ENCODE assay signal across 10 cellular contexts in genomic region chr1:204128464-204128963, GRCh38. TPM values are rescaled to one million over a fixed set of nuclear protein-coding genes. Genes with fewer than 3 reads are reported as not detected.
A peak's percentile ranks its signal among the peaks of the same experiment; 100 is the strongest.
DNase-seq lines count a peak whose midpoint lies in the region; ATAC-seq and TF ChIP-seq lines count a peak whose summit lies in the region.
"Had no signal": no experiment of that assay in that cellular context is flagged by ENCODE, and none has a peak within 500 bp of the region (broad histone marks: within the 10 kb centered on the region; RNA-seq: fewer than 3 reads in every experiment).

No MANE protein-coding gene starts in this region.

- H3K36me3 Mint-ChIP-seq in memory B cell (no peaks in the 10 kb centered on the region), CD14-positive monocyte (no peaks in the 10 kb centered on the region)
- no peaks in the 10 kb centered on the region for H3K36me3 Mint-ChIP-seq in CD4-positive, alpha-beta memory T cell

- no peaks in the 10 kb centered on the region for H4K20me1 ChIP-seq in HCT116 (ENCODE audit: insufficient read depth)

- H3K27me3 ChIP-seq in HCT116 (ENCODE audit: insufficient read depth, low read length): no peaks in the 10 kb centered on the region
- H3K27me3 ChIP-seq in adipocyte (replicated peaks; ENCODE audit: control insufficient read depth, insufficient read depth, low read length): no peaks in the 10 kb centered on the region
- H3K27me3 ChIP-seq in CD4-positive, alpha-beta memory T cell (ENCODE audit: insufficient read depth, low read length): no peaks in the 10 kb centered on the region

- no peak for TF ChIP-seq RAD21 in HCT116 (IDR thresholded peaks at IDR 0.05; ENCODE audit: low read depth)

- no peaks in the 10 kb centered on the region for H3K9me3 Mint-ChIP-seq in memory B cell
- no peaks in the 10 kb centered on the region for H3K9me3 Mint-ChIP-seq in CD14-positive monocyte
- H3K9me3 Mint-ChIP-seq in CD4-positive, alpha-beta memory T cell: peaks cover 0 to 3% (median 0%) of the 10 kb centered on the region in 8 donors
- H3K9me3 Mint-ChIP-seq: activated naive CD8-positive, alpha-beta T cell treated with anti-CD3 and anti-CD28 coated beads, Interleukin-2, amount 50 U/mL, for 24 hours had no signal

- H3K9ac ChIP-seq in HCT116 (ENCODE audit: low read length) (no peak overlapping the region), adipocyte (ENCODE audit: low read length) (peak overlapping the region; percentile 13)

- no peak overlapping the region for H2AFZ ChIP-seq in HCT116 (ENCODE audit: low read depth, low read length, poor library complexity, severe bottlenecking)

- H3K4me1 ChIP-seq in HCT116 (ENCODE audit: control insufficient read depth in 1 of 2, insufficient read depth in 2 of 2, low read length in 2 of 2): peaks cover 21 to 45% of the 10 kb centered on the region in 2 experiments
- peaks cover 36% of the 10 kb centered on the region for H3K4me1 ChIP-seq in adipocyte (ENCODE audit: control insufficient read depth, insufficient read depth, low read length)
- peaks cover 9% of the 10 kb centered on the region for H3K4me1 ChIP-seq in CD4-positive, alpha-beta memory T cell (ENCODE audit: insufficient read depth, low read length)

- H3K36me3 ChIP-seq in HCT116 (ENCODE audit: control insufficient read depth in 1 of 2, insufficient read depth in 2 of 2, low read length in 2 of 2): no peaks in the 10 kb centered on the region
- peaks cover 30% of the 10 kb centered on the region for H3K36me3 ChIP-seq in adipocyte (ENCODE audit: control insufficient read depth, insufficient read depth, low read length, severe bottlenecking)
- no peaks in the 10 kb centered on the region for H3K36me3 ChIP-seq in CD4-positive, alpha-beta memory T cell (ENCODE audit: insufficient read depth, low read length)

- H3K27ac Mint-ChIP-seq in memory B cell (no peak overlapping the region), CD14-positive monocyte (peak overlapping the region in 1 of 7 donors; percentile 33)
- peak overlapping the region in 3 of 7 donors; percentile 27 to 68 (median 43) for H3K27ac Mint-ChIP-seq in CD4-positive, alpha-beta memory T cell
- H3K27ac Mint-ChIP-seq: activated naive CD8-positive, alpha-beta T cell treated with anti-CD3 and anti-CD28 coated beads, Interleukin-2, amount 50 U/mL, for 24 hours had no signal

- peak overlapping the region; percentile 63 for H3K4me2 ChIP-seq in HCT116 (ENCODE audit: low read length)

- H3K9me2 ChIP-seq in HCT116 (ENCODE audit: insufficient read depth): no peaks in the 10 kb centered on the region

- no peak overlapping the region for H3K4me3 ChIP-seq in HCT116 (replicated peaks in 1 of 2; ENCODE audit: low read depth in 1 of 2, low read length in 2 of 2)
- no peak overlapping the region for H3K4me3 ChIP-seq in adipocyte (ENCODE audit: low read length)
- H3K4me3 ChIP-seq in CD4-positive, alpha-beta memory T cell (ENCODE audit: low read length in 2 of 2): no peak overlapping the region

- no peaks in the 10 kb centered on the region for H3K79me2 ChIP-seq in HCT116 (ENCODE audit: insufficient read depth, low read length)

- H3K4me1 Mint-ChIP-seq in memory B cell (peaks cover 10% of the 10 kb centered on the region), CD14-positive monocyte (peaks cover 8% of the 10 kb centered on the region)
- peaks cover 5 to 14% (median 10%) of the 10 kb centered on the region in 4 donors for H3K4me1 Mint-ChIP-seq in CD4-positive, alpha-beta memory T cell

- no peak for DNase-seq in HCT116 (ENCODE audit: low read depth, low spot score)
- no peak for DNase-seq in adipocyte (ENCODE audit: low read depth)
- no peak for DNase-seq in memory B cell (ENCODE audit: low spot score in 2 of 2)
- no peak for DNase-seq in CD14-positive monocyte (ENCODE audit: low spot score)
- DNase-seq in CD4-positive, alpha-beta memory T cell: no peak
- DNase-seq in NCI-H524 treated with DMSO at 0.1 percent for 48 hours (lab: John Stamatoyannopoulos, UW): no peak

- CTCF ChIA-PET in HCT116 (lab: Charles Lee): interaction anchor here (0.8 to 7.6 kb wide), 28 partner anchors 9 to 275 kb away, joined by 3 to 246 read pairs (median 6); partner anchors contain the start of genes ETNK2, GOLT1A, SNRPE and SOX13
- CTCF ChIA-PET in CD4-positive, alpha-beta memory T cell (lab: Charles Lee; ENCODE audit: partially characterized antibody): interaction anchor here (0.9 to 3.8 kb wide), 23 partner anchors 8 to 775 kb away, joined by 3 to 54 read pairs (median 5); partner anchors contain the start of genes ATP2B4 and SNRPE

- H3K9me3 ChIP-seq in HCT116 (ENCODE audit: control insufficient read depth in 1 of 2, insufficient read depth in 1 of 2, low read depth in 1 of 2, low read length in 2 of 2) (no peaks in the 10 kb centered on the region), adipocyte (ENCODE audit: control insufficient read depth, low read length) (no peaks in the 10 kb centered on the region)
- no peaks in the 10 kb centered on the region for H3K9me3 ChIP-seq in CD4-positive, alpha-beta memory T cell (ENCODE audit: control insufficient read depth in 1 of 2, low read length in 2 of 2)

- ATAC-seq in HCT116 (peak; percentile 9; the same call in 1 of the 2 replicates), memory B cell (ENCODE audit: low read depth) (peak; percentile 21), GM21529 (IDR thresholded peaks at IDR 0.05; ENCODE audit: unreplicated experiment) (no peak)

- POLR2A ChIA-PET in HCT116 (lab: Charles Lee): interaction anchor here (1.3 to 2.4 kb wide), 4 partner anchors 9 to 268 kb away, joined by 4 to 14 read pairs (median 7); partner anchors contain the start of gene SNRPE
- POLR2A ChIA-PET in CD4-positive, alpha-beta memory T cell (lab: Charles Lee; ENCODE audit: partially characterized antibody): interaction anchor here (0.6 to 2.0 kb wide), 5 partner anchors 131 to 624 kb away, joined by 3 to 10 read pairs (median 4); partner anchors contain the start of gene SNRPE

- intact Hi-C loops in HCT116 (cut with micrococcal nuclease): no loop called here
- intact Hi-C loops in CD14-positive monocyte (cut with micrococcal nuclease): loop anchor here (2.0 to 5.0 kb wide), 2 partner anchors 266 to 268 kb away; partner anchors contain the start of gene SNRPE (in 2 of the 2)
- intact Hi-C loops in CD4-positive, alpha-beta memory T cell (cut with micrococcal nuclease): loop anchor here (5.0 to 10.0 kb wide), 2 partner anchors 784 to 861 kb away; no protein-coding TSS in a partner anchor

- RAD21 ChIA-PET in HCT116 (lab: Charles Lee; ENCODE audit: low non-redundant PET in 1 of 2, low total read pairs in 2 of 2, uncharacterized antibody in 2 of 2, unreplicated experiment in 2 of 2): interaction anchor here (1.0 to 1.8 kb wide), 4 partner anchors 48 to 258 kb away, joined by 3 to 14 read pairs (median 8); no protein-coding TSS in a partner anchor

- peak overlapping the region; percentile 8 for H3K4me3 Mint-ChIP-seq in memory B cell
- H3K4me3 Mint-ChIP-seq in CD14-positive monocyte: peak overlapping the region in 1 of 2 donors; percentile 65
- peak overlapping the region in 1 of 8 donors; percentile 36 for H3K4me3 Mint-ChIP-seq in CD4-positive, alpha-beta memory T cell
- H3K4me3 Mint-ChIP-seq: activated naive CD8-positive, alpha-beta T cell treated with anti-CD3 and anti-CD28 coated beads, Interleukin-2, amount 50 U/mL, for 24 hours had no signal

- TF ChIP-seq POLR2A in HCT116 (IDR thresholded peaks at IDR 0.05; ENCODE audit: borderline replicate concordance, extremely low read depth, insufficient read depth, insufficient read length): no peak

- H3K27ac ChIP-seq in 22Rv1: peak overlapping the region; percentile 38
- H3K27ac ChIP-seq in HCT116 (ENCODE audit: low read depth, low read length): no peak overlapping the region
- H3K27ac ChIP-seq in CD4-positive, alpha-beta memory T cell (ENCODE audit: low read depth, low read length): no peak overlapping the region
- H3K27ac ChIP-seq: C4-2B had no signal

- no TSS peak for BruUV-seq in HCT116 (replicated peaks; lab: Mats Ljungman, UMichigan)

- H3K27me3 Mint-ChIP-seq in memory B cell: peaks cover 5% of the 10 kb centered on the region
- H3K27me3 Mint-ChIP-seq in CD14-positive monocyte (ENCODE audit: low read depth in 3 of 3): peaks cover 0 to 7% (median 5%) of the 10 kb centered on the region in 3 donors
- peaks cover 0 to 1% of the 10 kb centered on the region in 2 donors for H3K27me3 Mint-ChIP-seq in CD4-positive, alpha-beta memory T cell
- H3K27me3 Mint-ChIP-seq: activated naive CD8-positive, alpha-beta T cell treated with anti-CD3 and anti-CD28 coated beads, Interleukin-2, amount 50 U/mL, for 24 hours had no signal

- TF ChIP-seq CTCF in 22Rv1 (IDR thresholded peaks at IDR 0.05) (no peak), HCT116 (IDR thresholded peaks at IDR 0.05 in 2 of 3, conservative IDR thresholded peaks at IDR 0.05 in 1 of 3; ENCODE audit: borderline replicate concordance in 1 of 3, insufficient read depth in 1 of 3, low read depth in 2 of 3, low read length in 2 of 3) (no peak), CD14-positive monocyte (IDR thresholded peaks at IDR 0.05) (no peak)

TF ChIP-seq in HCT116, 20 proteins besides CTCF, POLR2A, EP300 and RAD21 (continues in another document):
- TF ChIP-seq ELF1 (IDR thresholded peaks at IDR 0.05; ENCODE audit: borderline replicate concordance, low read depth) (no peak), MAX (IDR thresholded peaks at IDR 0.05) (no peak), CEBPB (IDR thresholded peaks at IDR 0.05; ENCODE audit: low read depth) (no peak), POLR2AphosphoS5 (IDR thresholded peaks at IDR 0.05; ENCODE audit: low read depth, low read length) (no peak), SRF (IDR thresholded peaks at IDR 0.05; ENCODE audit: low read depth) (no peak), FOSL1 (IDR thresholded peaks at IDR 0.05; ENCODE audit: low read depth) (no peak), SIN3A (IDR thresholded peaks at IDR 0.05; ENCODE audit: low read depth) (no peak), EZH2phosphoT487 (IDR thresholded peaks at IDR 0.05; ENCODE audit: borderline replicate concordance) (no peak), JUND (IDR thresholded peaks at IDR 0.05) (no peak), EGR1 (IDR thresholded peaks at IDR 0.05; ENCODE audit: low read depth) (no peak)

RNA-seq across cellular contexts. Expression of gene ETNK2, which starts 23.3 kb away (rescaled TPM):
- 16.1 TPM for total RNA-seq in HCT116 (2021; ENCODE audit: unreplicated experiment)
- 17.3 and 20.5 TPM in 2 replicates for polyA plus RNA-seq in HCT116 (2012)
- polyA plus RNA-seq in CD14-positive monocyte: not detected
- total RNA-seq in CD4-positive, alpha-beta memory T cell: 1 to 10 TPM; 3.2 to 3.8 TPM
- polyA plus RNA-seq in CD4-positive, alpha-beta memory T cell: 1 to 10 TPM; 3.3 to 3.9 TPM

RNA-seq across cellular contexts. Expression of gene REN, which starts 37.6 kb away (rescaled TPM):
- total RNA-seq in HCT116 (2021; ENCODE audit: unreplicated experiment): 0.47 TPM
- 0.39 and 0.56 TPM in 2 replicates for polyA plus RNA-seq in HCT116 (2012)
- not detected for polyA plus RNA-seq in CD14-positive monocyte
- total RNA-seq in CD4-positive, alpha-beta memory T cell: not detected
- polyA plus RNA-seq in CD4-positive, alpha-beta memory T cell: not detected

RNA-seq across cellular contexts. Expression of gene SOX13, which starts 55.6 kb away (rescaled TPM):
- 35.6 TPM for total RNA-seq in HCT116 (2021; ENCODE audit: unreplicated experiment)
- 24.6 and 25.2 TPM in 2 replicates for polyA plus RNA-seq in HCT116 (2012)
- not detected for polyA plus RNA-seq in CD14-positive monocyte
- total RNA-seq in CD4-positive, alpha-beta memory T cell: 10 to 100 TPM in 1 of 2 experiments, 1 to 10 TPM in 1; 9.1 to 12.0 TPM
- 1 to 10 TPM in 1 of 2 donors, under 1 TPM in 1; 0.94 to 2.8 TPM for polyA plus RNA-seq in CD4-positive, alpha-beta memory T cell
